ENCODE assay signal across 21 cellular contexts in genomic region chr7:108067844-108068243, GRCh38.
DNase-seq lines count a peak whose midpoint lies in the region.
"Had no signal": no experiment of that assay in that cellular context is flagged by ENCODE, and none has a peak within 500 bp of the region (broad histone marks: within the 10 kb centered on the region; RNA-seq: fewer than 3 reads in every experiment).

No MANE protein-coding gene starts in this region.

- H2AFZ ChIP-seq in neuronal stem cell (ENCODE audit: low read length): no peak overlapping the region

- H2BK120ac ChIP-seq in neuronal stem cell (ENCODE audit: low read depth, low read length): no peak overlapping the region

- no peaks in the 10 kb centered on the region for H3K4me1 ChIP-seq in neuronal stem cell (ENCODE audit: control insufficient read depth in 2 of 2, insufficient read depth in 1 of 2, low read depth in 1 of 2, low read length in 2 of 2)
- H3K4me1 ChIP-seq: HAP-1, right lobe of liver, tibial nerve had no signal

- H2BK15ac ChIP-seq in neuronal stem cell (ENCODE audit: low read length): no peak overlapping the region

- H3K4me2 ChIP-seq in neuronal stem cell (ENCODE audit: insufficient read depth, low read length, poor library complexity, severe bottlenecking): no peak overlapping the region

- H4K8ac ChIP-seq in neuronal stem cell (ENCODE audit: low read depth, low read length): no peak overlapping the region

- H3K27me3 ChIP-seq in neuronal stem cell (ENCODE audit: control insufficient read depth in 3 of 3, insufficient read depth in 3 of 3, low read depth in 1 of 3, low read length in 3 of 3): no peaks in the 10 kb centered on the region
- H3K27me3 ChIP-seq: right lobe of liver, tibial nerve had no signal

- H2BK12ac ChIP-seq in neuronal stem cell (ENCODE audit: low read length): no peak overlapping the region

- H3K18ac ChIP-seq in neuronal stem cell (ENCODE audit: low read length): peak overlapping the region; percentile 32

- H3K4me3 ChIP-seq in neuronal stem cell (ENCODE audit: low read length in 2 of 2): no peak overlapping the region
- H3K4me3 ChIP-seq: HAP-1, right lobe of liver, tibial nerve had no signal

- H3K79me1 ChIP-seq in neuronal stem cell (ENCODE audit: low read depth, low read length): no peaks in the 10 kb centered on the region

- WGBS in neuronal stem cell (ENCODE audit: extremely low coverage in 2 of 2, insufficient read length in 2 of 2, insufficient replicate concordance in 1 of 2), 2 donors: no CpG with 5 or more reads among the region's 7 CpGs

- no peak overlapping the region for H2AK5ac ChIP-seq in neuronal stem cell (ENCODE audit: low read depth, low read length)

- DNase-seq in NCI-H2081 (lab: John Stamatoyannopoulos, UW): peak; percentile 34 to 62
- no peak for DNase-seq in NCI-H2081 treated with DMSO at 0.1 percent for 48 hours (lab: John Stamatoyannopoulos, UW)
- peak; percentile 34 for DNase-seq in NCI-H2029 treated with DMSO at 0.1 percent for 48 hours (lab: John Stamatoyannopoulos, UW)
- peak; percentile 83 for DNase-seq in NCI-H69 (lab: John Stamatoyannopoulos, UW)
- no peak for DNase-seq in neuronal stem cell (ENCODE audit: low spot score)
- no peak for DNase-seq in GM03348 (ENCODE audit: low spot score)
- no peak for DNase-seq in foreskin melanocyte
- DNase-seq in HCEC 1CT: no peak
- DNase-seq: 8988T; activated CD8-positive, alpha-beta memory T cell treated with anti-CD3 and anti-CD28 coated beads, Interleukin-2, amount 50 U/mL, for 4 hours; AML-193; CD8-positive, alpha-beta memory T cell; EL; hypothalamus; left ventricle myocardium superior; MM.1S; right lobe of liver; stimulated activated naive CD8-positive, alpha-beta T cell treated with anti-CD3 and anti-CD28 coated beads, Interleukin-15, amount 100 ng/mL, for 72 hours; T-helper 9 cell had no signal

- no peak overlapping the region for H3K23ac ChIP-seq in neuronal stem cell (ENCODE audit: low read depth, low read length, poor library complexity)

- no peak overlapping the region for H3K14ac ChIP-seq in neuronal stem cell (ENCODE audit: low read length)

- no peak overlapping the region for H3K4ac ChIP-seq in neuronal stem cell (ENCODE audit: low read length)

- H4K91ac ChIP-seq in neuronal stem cell (ENCODE audit: low read depth, low read length, poor library complexity): peak overlapping the region; percentile 49

- H3K9me3 ChIP-seq in neuronal stem cell (replicated peaks in 1 of 2; ENCODE audit: control insufficient read depth in 2 of 2, insufficient read depth in 1 of 2, low read depth in 1 of 2, low read length in 2 of 2): no peaks in the 10 kb centered on the region
- H3K9me3 ChIP-seq: HAP-1, right lobe of liver, tibial nerve had no signal

- H3K9ac ChIP-seq in neuronal stem cell (ENCODE audit: low read depth, low read length, poor library complexity): no peak overlapping the region

- no peak overlapping the region for H3K27ac ChIP-seq in neuronal stem cell (replicated peaks; ENCODE audit: low read length)
- H3K27ac ChIP-seq: right lobe of liver, tibial nerve had no signal

- H3K36me3 ChIP-seq in neuronal stem cell (replicated peaks in 1 of 2; ENCODE audit: control insufficient read depth in 2 of 2, insufficient read depth in 2 of 2, low read length in 2 of 2): no peaks in the 10 kb centered on the region
- H3K36me3 ChIP-seq: HAP-1, right lobe of liver, tibial nerve had no signal

- no peak overlapping the region for H2BK5ac ChIP-seq in neuronal stem cell (ENCODE audit: low read length)

Comparison
In these comparisons a context has a peak if more than half of its experiments do, and no peak if none do; other contexts are left out.
1. DNase-seq: peak in NCI-H2081 (2 of 2), NCI-H2029 treated with DMSO at 0.1 percent for 48 hours (single experiment) and NCI-H69 (single experiment); none in NCI-H2081 treated with DMSO at 0.1 percent for 48 hours (single experiment), neuronal stem cell (single experiment), GM03348 (single experiment), foreskin melanocyte (single experiment) and HCEC 1CT (single experiment).